Comparison of ENCODE assay signal across 8 cellular contexts in the genomic region with DNA sequence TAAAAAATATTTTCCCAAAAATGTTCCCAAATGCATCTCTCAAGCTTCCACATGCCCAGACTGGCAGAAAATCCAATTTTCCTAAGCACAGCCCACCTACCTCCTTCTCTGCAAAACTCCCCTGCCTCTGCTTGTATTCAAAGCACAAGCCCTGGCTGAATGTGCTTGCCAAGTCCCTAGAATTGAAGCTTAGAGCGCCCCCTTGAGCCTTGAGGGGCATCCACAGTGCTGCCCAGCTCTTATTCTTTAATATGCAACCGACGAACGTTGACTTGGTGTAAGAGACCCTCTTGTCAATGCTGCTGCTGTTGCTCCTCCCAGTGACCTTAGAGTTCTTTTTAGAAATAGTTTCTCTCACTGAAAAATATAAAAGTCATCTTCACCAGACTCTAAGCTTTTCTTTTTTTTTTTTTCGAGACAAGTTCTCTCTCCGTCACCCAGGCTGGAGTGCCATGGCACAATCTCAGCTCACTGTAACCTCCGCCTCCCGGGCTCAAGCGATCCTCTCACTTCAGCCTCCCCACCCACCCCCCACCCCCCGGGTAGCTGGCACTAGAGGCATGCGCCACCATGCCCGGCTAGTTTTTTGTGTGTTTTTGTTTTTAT.
DNase-seq lines count a peak whose midpoint lies in the region; ATAC-seq, FAIRE-seq and TF ChIP-seq lines count a peak whose summit lies in the region.

No MANE protein-coding gene starts in this region.

- peak; percentile 86 to 87 for ATAC-seq in activated T-cell treated with anti-CD3 and anti-CD28 coated beads, Interleukin-2, amount 50 U/mL, for 72 hours (replicated peaks in 1 of 2)
- peak; percentile 95 for ATAC-seq in stimulated activated naive CD8-positive, alpha-beta T cell treated with anti-CD3 and anti-CD28 coated beads, Interleukin-15, amount 100 ng/mL, for 72 hours
- no peak for ATAC-seq in HG03469 (IDR thresholded peaks at IDR 0.05; ENCODE audit: unreplicated experiment)

- H3K27me3 ChIP-seq in neural progenitor cell = no peaks in the 10 kb centered on the region

- no peak overlapping the region for H3K9ac ChIP-seq in neural progenitor cell

- in situ Hi-C loops in KBM-7 (cut with MboI; ENCODE audit: low pct_unique_long_range_greater_than_20kb, low sequenced_read_pairs) = loop anchor here (25.0 kb wide), 1 partner anchor 499 kb away; no protein-coding TSS in a partner anchor

- TF ChIP-seq CTCF in fibroblast of pulmonary artery (IDR thresholded peaks at IDR 0.05; ENCODE audit: low read length, missing control alignments) (peak; percentile 96), neural progenitor cell (IDR thresholded peaks at IDR 0.05) (peak; percentile 80)

- H3K79me2 ChIP-seq in neural progenitor cell (ENCODE audit: low read depth) = no peaks in the 10 kb centered on the region

- H3K27ac ChIP-seq in neural progenitor cell = no peak overlapping the region

- no peaks in the 10 kb centered on the region for H3K36me3 Mint-ChIP-seq in activated T-cell treated with anti-CD3 and anti-CD28 coated beads, Interleukin-2, amount 50 U/mL, for 72 hours (ENCODE audit: insufficient read depth in 2 of 2)
- H3K36me3 Mint-ChIP-seq in neural progenitor cell = no peaks in the 10 kb centered on the region

- no peaks in the 10 kb centered on the region for H3K27me3 Mint-ChIP-seq in activated T-cell treated with anti-CD3 and anti-CD28 coated beads, Interleukin-2, amount 50 U/mL, for 72 hours (ENCODE audit: low read depth)
- H3K27me3 Mint-ChIP-seq in neural progenitor cell (ENCODE audit: insufficient read depth, low read depth) = peaks cover 5% of the 10 kb centered on the region
- H3K27me3 Mint-ChIP-seq in stimulated activated naive CD8-positive, alpha-beta T cell treated with anti-CD3 and anti-CD28 coated beads, Interleukin-15, amount 100 ng/mL, for 72 hours = no peaks in the 10 kb centered on the region

- no peaks in the 10 kb centered on the region for H3K9me3 Mint-ChIP-seq in activated T-cell treated with anti-CD3 and anti-CD28 coated beads, Interleukin-2, amount 50 U/mL, for 72 hours
- H3K9me3 Mint-ChIP-seq in neural progenitor cell = peaks cover 2% of the 10 kb centered on the region
- H3K9me3 Mint-ChIP-seq in stimulated activated naive CD8-positive, alpha-beta T cell treated with anti-CD3 and anti-CD28 coated beads, Interleukin-15, amount 100 ng/mL, for 72 hours = no peaks in the 10 kb centered on the region

- no peaks in the 10 kb centered on the region for H3K9me3 ChIP-seq in neural progenitor cell (ENCODE audit: low read depth)

- FAIRE-seq in RCC 7860 (lab: Jason Lieb, UNC) = no peak

- H3K4me1 ChIP-seq in neural progenitor cell = peaks cover 3% of the 10 kb centered on the region

- no peaks in the 10 kb centered on the region for H3F3A ChIP-seq in neural progenitor cell (ENCODE audit: low read depth)

- H2AFZ ChIP-seq in neural progenitor cell (replicated peaks) = no peak overlapping the region

- no peaks in the 10 kb centered on the region for H4K20me1 ChIP-seq in neural progenitor cell (ENCODE audit: low read depth)

- H3K4me3 ChIP-seq in fibroblast of pulmonary artery (replicated peaks; ENCODE audit: low read depth, low read length) = no peak overlapping the region
- H3K4me3 ChIP-seq in neural progenitor cell = no peak overlapping the region

- H3K27ac Mint-ChIP-seq in activated T-cell treated with anti-CD3 and anti-CD28 coated beads, Interleukin-2, amount 50 U/mL, for 72 hours = no peak overlapping the region
- no peak overlapping the region for H3K27ac Mint-ChIP-seq in neural progenitor cell
- no peak overlapping the region for H3K27ac Mint-ChIP-seq in stimulated activated naive CD8-positive, alpha-beta T cell treated with anti-CD3 and anti-CD28 coated beads, Interleukin-15, amount 100 ng/mL, for 72 hours

- no peaks in the 10 kb centered on the region for H3K36me3 ChIP-seq in neural progenitor cell

- H3K4me1 Mint-ChIP-seq in activated T-cell treated with anti-CD3 and anti-CD28 coated beads, Interleukin-2, amount 50 U/mL, for 72 hours (ENCODE audit: low read depth) = peaks cover 6% of the 10 kb centered on the region
- peaks cover 5% of the 10 kb centered on the region for H3K4me1 Mint-ChIP-seq in neural progenitor cell
- H3K4me1 Mint-ChIP-seq in stimulated activated naive CD8-positive, alpha-beta T cell treated with anti-CD3 and anti-CD28 coated beads, Interleukin-15, amount 100 ng/mL, for 72 hours = peaks cover 7% of the 10 kb centered on the region

- no peak overlapping the region for H3K4me2 ChIP-seq in neural progenitor cell

- peak; percentile 79 for DNase-seq in GM03348 (ENCODE audit: low spot score)
- peak; percentile 84 for DNase-seq in KBM-7
- DNase-seq in RCC 7860 (ENCODE audit: low spot score) = peak; percentile 18
- DNase-seq in activated T-cell treated with anti-CD3 and anti-CD28 coated beads, Interleukin-2, amount 50 U/mL, for 72 hours = peak; percentile 80
- peak; percentile 92 for DNase-seq in fibroblast of pulmonary artery (ENCODE audit: low read depth)
- DNase-seq in neural progenitor cell (ENCODE audit: low spot score) = peak; percentile 92
- peak; percentile 76 to 79 for DNase-seq in stimulated activated naive CD8-positive, alpha-beta T cell treated with anti-CD3 and anti-CD28 coated beads, Interleukin-15, amount 100 ng/mL, for 72 hours

- no peak overlapping the region for H3K4me3 Mint-ChIP-seq in activated T-cell treated with anti-CD3 and anti-CD28 coated beads, Interleukin-2, amount 50 U/mL, for 72 hours
- H3K4me3 Mint-ChIP-seq in neural progenitor cell = no peak overlapping the region
- H3K4me3 Mint-ChIP-seq in stimulated activated naive CD8-positive, alpha-beta T cell treated with anti-CD3 and anti-CD28 coated beads, Interleukin-15, amount 100 ng/mL, for 72 hours = no peak overlapping the region

Comparison
In these comparisons a context has a peak if more than half of its experiments do, and no peak if none do; other contexts are left out.
1. DNase-seq: peak in every context shown above with its lines; median percentile 92 in fibroblast of pulmonary artery; 92 in neural progenitor cell; 84 in KBM-7; 80 in activated T-cell treated with anti-CD3 and anti-CD28 coated beads, Interleukin-2, amount 50 U/mL, for 72 hours; 79 in GM03348; 78 in stimulated activated naive CD8-positive, alpha-beta T cell treated with anti-CD3 and anti-CD28 coated beads, Interleukin-15, amount 100 ng/mL, for 72 hours; 18 in RCC 7860.